In genomic region chr19:45584332-45585157, GRCh38 we compare ENCODE assay signal across 8 cellular contexts. TPM values are rescaled to one million over a fixed set of nuclear protein-coding genes. Genes with fewer than 3 reads are reported as not detected.
DNase-seq lines count a peak whose midpoint lies in the region; ATAC-seq and TF ChIP-seq lines count a peak whose summit lies in the region.

Gene OPA3 (minus strand): TSS chr19:45584802. CDS start chr19:45584764, 38 bp downstream.

- H3K36me3 ChIP-seq in BLaER1 = 0 out of 2 replicates have a peak, but pooled peaks cover 9% of the 10 kb centered on the region

- intact Hi-C loops in left colon (cut with DNase I, micrococcal nuclease) = no loop called here

- no peaks in the 10 kb centered on the region for H3K27me3 ChIP-seq in BLaER1

- peak within 1 kb of the TSS; percentile 92 for H3K4me2 ChIP-seq in BLaER1

- H3K27ac ChIP-seq in BLaER1 (peak within 1 kb of the TSS; percentile 92), coronary artery (peak within 1 kb of the TSS; percentile 91 to 100)

- POLR2A ChIA-PET in activated CD4-positive, alpha-beta T cell treated with anti-CD3 and anti-CD28 coated beads, Interleukin-2, amount 10 ng/mL, durations not matched to agents 7 days and 5 days (lab: Charles Lee) = interaction anchor here (0.9 kb wide), 1 partner anchor 57 kb away, joined by 3 read pairs; no protein-coding TSS in a partner anchor

- no peaks in the 10 kb centered on the region for H4K20me1 ChIP-seq in BLaER1

- H3K4me1 ChIP-seq in BLaER1 = peaks cover 33% of the 10 kb centered on the region

- H3K9ac ChIP-seq in BLaER1 = peak within 1 kb of the TSS; percentile 90

- no peaks in the 10 kb centered on the region for H3K9me3 Mint-ChIP-seq in activated CD4-positive, alpha-beta T cell treated with anti-CD3 and anti-CD28 coated beads, Interleukin-2, amount 10 ng/mL, durations not matched to agents 7 days and 5 days

- CTCF ChIA-PET in activated CD4-positive, alpha-beta T cell treated with anti-CD3 and anti-CD28 coated beads, Interleukin-2, amount 10 ng/mL, durations not matched to agents 7 days and 5 days (lab: Charles Lee) = interaction anchor here (1.0 to 2.3 kb wide), 5 partner anchors 12 to 145 kb away, joined by 3 to 9 read pairs (median 4); no protein-coding TSS in a partner anchor

- peaks cover 4% of the 10 kb centered on the region for H3K27me3 Mint-ChIP-seq in activated CD4-positive, alpha-beta T cell treated with anti-CD3 and anti-CD28 coated beads, Interleukin-2, amount 10 ng/mL, durations not matched to agents 7 days and 5 days

- no peak for TF ChIP-seq CTCF in coronary artery (IDR thresholded peaks at IDR 0.05)

- ATAC-seq in GM19328 (IDR thresholded peaks at IDR 0.05; ENCODE audit: unreplicated experiment) (peak; percentile 86), HG03520 (IDR thresholded peaks at IDR 0.05; ENCODE audit: unreplicated experiment) (peak; percentile 78), left colon (peak; percentile 86)

- H3K27ac Mint-ChIP-seq in activated CD4-positive, alpha-beta T cell treated with anti-CD3 and anti-CD28 coated beads, Interleukin-2, amount 10 ng/mL, durations not matched to agents 7 days and 5 days = peak within 1 kb of the TSS; percentile 96

- DNase-seq in NCI-H69 (lab: John Stamatoyannopoulos, UW) = peak; percentile 100
- DNase-seq in activated CD4-positive, alpha-beta T cell treated with anti-CD3 and anti-CD28 coated beads, Interleukin-2, amount 10 ng/mL, durations not matched to agents 7 days and 5 days = peak; percentile 100
- peak; percentile 99 for DNase-seq in coronary artery (ENCODE audit: low spot score)
- DNase-seq in left colon = peak; percentile 100
- DNase-seq in stimulated activated CD4-positive, alpha-beta T cell treated with anti-CD3 and anti-CD28 coated beads, Interleukin-1b, Interleukin-23, amount 100 ng/mL, for 48 hours = peak; percentile 100

- peaks cover 25% of the 10 kb centered on the region for H3K4me1 Mint-ChIP-seq in activated CD4-positive, alpha-beta T cell treated with anti-CD3 and anti-CD28 coated beads, Interleukin-2, amount 10 ng/mL, durations not matched to agents 7 days and 5 days

- H3K4me3 Mint-ChIP-seq in activated CD4-positive, alpha-beta T cell treated with anti-CD3 and anti-CD28 coated beads, Interleukin-2, amount 10 ng/mL, durations not matched to agents 7 days and 5 days = peak within 1 kb of the TSS; percentile 95

- H3K9me3 ChIP-seq in BLaER1 = no peaks in the 10 kb centered on the region

- H3K4me3 ChIP-seq in BLaER1 (peak within 1 kb of the TSS; percentile 79), coronary artery (peak within 1 kb of the TSS; percentile 96)

- peaks cover 16% of the 10 kb centered on the region for H3K36me3 Mint-ChIP-seq in activated CD4-positive, alpha-beta T cell treated with anti-CD3 and anti-CD28 coated beads, Interleukin-2, amount 10 ng/mL, durations not matched to agents 7 days and 5 days (ENCODE audit: low read depth)

RNA-seq across cellular contexts. Expression of gene OPA3, which starts in this region (rescaled TPM):
- total RNA-seq in activated CD4-positive, alpha-beta T cell treated with anti-CD3 and anti-CD28 coated beads, Interleukin-2, amount 10 ng/mL, durations not matched to agents 7 days and 5 days = 10 to 100 TPM; 12.6 to 13.4 TPM
- 10 to 100 TPM; 12.9 to 14.0 TPM for total RNA-seq in left colon

Comparison
In these comparisons a context has a peak if more than half of its experiments do, and no peak if none do; other contexts are left out.
1. Peak in every context shown above with its lines: DNase-seq, ATAC-seq, H3K4me3 ChIP-seq and H3K27ac ChIP-seq.